In genomic region chr19:57499680-57500395, GRCh38 we compare ENCODE assay signal across 8 cellular contexts. TPM values are rescaled to one million over a fixed set of nuclear protein-coding genes. Genes with fewer than 3 reads are reported as not detected.
DNase-seq lines count a peak whose midpoint lies in the region; ATAC-seq and TF ChIP-seq lines count a peak whose summit lies in the region.
"Not testable (repeated sequence)": the region's sequence is repeated elsewhere in the genome, so short reads cannot be mapped to it uniquely, and the experiment has no call there.

Gene ZNF773 (plus strand): TSS chr19:57499938. CDS start chr19:57500081, 143 bp downstream.

- H3K4me3 ChIP-seq in AG09309 (ENCODE audit: control insufficient read depth, low read depth, low read length), result peak within 1 kb of the TSS; percentile 71
- H3K4me3 ChIP-seq in kidney epithelial cell (ENCODE audit: low read depth, low read length), result peak within 1 kb of the TSS; percentile 77

- DNase-seq in AG09309 (ENCODE audit: low read depth) (peak; percentile 62), NCI-H446 (lab: John Stamatoyannopoulos, UW) (peak; percentile 87 to 95), cerebellum (ENCODE audit: low spot score) (peak; percentile 96), kidney epithelial cell (ENCODE audit: low read depth) (peak; percentile 77)
- peak; percentile 97 for DNase-seq in stimulated activated CD4-positive, alpha-beta T cell treated with anti-CD3 and anti-CD28 coated beads, Interleukin-15, amount 100 ng/mL, for 24 hours

- not testable (repeated sequence) for TF ChIP-seq CTCF in AG09309 (IDR thresholded peaks at IDR 0.05; ENCODE audit: control insufficient read depth, insufficient read depth, low read depth, low read length, missing control alignments); kidney epithelial cell (IDR thresholded peaks at IDR 0.05; ENCODE audit: insufficient read depth, low read length, poor library complexity, severe bottlenecking)

- not testable (repeated sequence) for H3K36me3 ChIP-seq in kidney epithelial cell (ENCODE audit: control insufficient read depth, insufficient read depth, low read length)

- H3K27me3 ChIP-seq in kidney epithelial cell (ENCODE audit: control insufficient read depth, insufficient read depth, low read length), result not testable (repeated sequence)

- ATAC-seq in GM19025 (IDR thresholded peaks at IDR 0.05; ENCODE audit: low read depth, unreplicated experiment), result peak; percentile 100
- peak; percentile 100 for ATAC-seq in HG03280 (IDR thresholded peaks at IDR 0.05; ENCODE audit: unreplicated experiment)
- peak; percentile 100 for ATAC-seq in activated CD4-positive, CD25-positive, alpha-beta regulatory T cell treated with anti-CD3 and anti-CD28 coated beads, Interleukin-2, amount 50 U/mL, for 24 hours

RNA-seq across cellular contexts. Expression of gene ZNF773, which starts in this region (rescaled TPM):
- total RNA-seq in cerebellum, result 18.2 TPM
- 7.9 and 11.2 TPM in 2 replicates for total RNA-seq in kidney epithelial cell

Comparison
In these comparisons a context has a peak if more than half of its experiments do, and no peak if none do; other contexts are left out.
1. Peak in every context shown above with its lines: DNase-seq, ATAC-seq and H3K4me3 ChIP-seq.